ENCODE assay signal across 24 cellular contexts in the genomic region with DNA sequence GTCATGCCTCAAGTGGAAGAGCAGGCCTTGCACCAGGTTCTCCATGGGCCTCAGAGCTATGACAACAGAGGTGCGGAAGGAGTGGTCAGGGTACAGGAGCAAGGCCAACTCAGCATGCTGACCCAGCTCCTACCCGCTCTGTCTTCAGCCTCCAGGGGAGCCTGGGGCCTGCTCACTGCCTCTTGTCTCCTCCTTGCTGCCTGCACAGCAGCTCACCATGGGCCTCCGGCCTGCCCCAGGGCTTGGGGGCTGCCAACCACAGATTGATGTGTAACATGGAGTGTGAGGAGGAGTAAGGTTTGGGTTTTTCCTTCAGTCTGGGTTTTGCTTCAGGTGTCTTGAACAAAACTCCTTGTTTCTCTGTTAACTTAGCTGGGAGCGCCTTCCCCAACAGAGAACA.
DNase-seq lines count a peak whose midpoint lies in the region; ATAC-seq and TF ChIP-seq lines count a peak whose summit lies in the region.
"Had no signal": no experiment of that assay in that cellular context is flagged by ENCODE, and none has a peak within 500 bp of the region (broad histone marks: within the 10 kb centered on the region; RNA-seq: fewer than 3 reads in every experiment).

No MANE protein-coding gene starts in this region.

- 0 out of 2 replicates have a peak, but pooled peaks cover 3% of the 10 kb centered on the region for H4K20me1 ChIP-seq in GM23338 (replicated peaks; ENCODE audit: insufficient read depth)

- CTCF ChIA-PET in activated CD4-positive, alpha-beta memory T cell treated with anti-CD3 and anti-CD28 coated beads, Interleukin-2, amount 10 ng/mL, durations not matched to agents 7 days and 5 days (lab: Charles Lee): interaction anchor here (1.0 to 1.2 kb wide), 2 partner anchors 137 to 169 kb away, joined by 3 to 5 read pairs; partner anchors contain the start of gene COPS3
- CTCF ChIA-PET in activated CD4-positive, alpha-beta memory T cell treated with anti-CD3 and anti-CD28 coated beads for 36 hours (lab: Charles Lee): interaction anchor here (0.7 to 1.5 kb wide), 5 partner anchors 12 to 47 kb away, joined by 3 to 4 read pairs (median 3); no protein-coding TSS in a partner anchor

- no peak for DNase-seq in activated CD4-positive, alpha-beta memory T cell treated with anti-CD3 and anti-CD28 coated beads, Interleukin-2, amount 10 ng/mL, durations not matched to agents 7 days and 5 days
- DNase-seq in activated CD4-positive, alpha-beta memory T cell treated with anti-CD3 and anti-CD28 coated beads for 36 hours: no peak
- DNase-seq in right cardiac atrium (peak in 2 of 3 donors; percentile 30 to 40), Right ventricle myocardium superior (no peak), neural crest cell (ENCODE audit: low read depth, low spot score) (no peak), GM23338 (ENCODE audit: low spot score) (no peak), T1000 (lab: John Stamatoyannopoulos, UW) (no peak)
- DNase-seq in activated naive CD4-positive, alpha-beta T cell treated with anti-CD3 and anti-CD28 coated beads, Interleukin-2, amount 50 U/mL, for 16 hours: no peak
- DNase-seq: ACHN; AML-193; BE2C; Caco-2; CD4-positive, CD25-positive, alpha-beta regulatory T cell; CD8-positive, alpha-beta T cell; DMS153; DND-41; GDM1; GOT3; HFFc6 had no signal

- H3K27ac Mint-ChIP-seq in activated CD4-positive, alpha-beta memory T cell treated with anti-CD3 and anti-CD28 coated beads, Interleukin-2, amount 10 ng/mL, durations not matched to agents 7 days and 5 days: peak overlapping the region; percentile 31
- no peak overlapping the region for H3K27ac Mint-ChIP-seq in activated CD4-positive, alpha-beta memory T cell treated with anti-CD3 and anti-CD28 coated beads for 36 hours
- H3K27ac Mint-ChIP-seq in neural crest cell (ENCODE audit: unreplicated experiment) (peak overlapping the region; percentile 57), GM23338 (no peak overlapping the region)
- H3K27ac Mint-ChIP-seq: CD4-positive, CD25-positive, alpha-beta regulatory T cell; CD8-positive, alpha-beta T cell; HFFc6 had no signal

- H3K27me3 ChIP-seq in right cardiac atrium (ENCODE audit: control insufficient read depth, insufficient read depth) (no peaks in the 10 kb centered on the region), GM23338 (ENCODE audit: insufficient read depth) (no peaks in the 10 kb centered on the region)
- H3K27me3 ChIP-seq: BE2C had no signal

- H3K9me2 ChIP-seq in GM23338 (ENCODE audit: insufficient read depth): no peaks in the 10 kb centered on the region

- H3K4me2 ChIP-seq in GM23338: no peak overlapping the region
- H3K4me2 ChIP-seq: A549 had no signal

- H3K4me3 ChIP-seq in right cardiac atrium (ENCODE audit: low read length): no peak overlapping the region
- H3K4me3 ChIP-seq in GM23338: no peak overlapping the region
- H3K4me3 ChIP-seq: A549, GM12878, HAP-1 had no signal

- no peaks in the 10 kb centered on the region for H3K27me3 Mint-ChIP-seq in activated CD4-positive, alpha-beta memory T cell treated with anti-CD3 and anti-CD28 coated beads, Interleukin-2, amount 10 ng/mL, durations not matched to agents 7 days and 5 days
- H3K27me3 Mint-ChIP-seq in activated CD4-positive, alpha-beta memory T cell treated with anti-CD3 and anti-CD28 coated beads for 36 hours: no peaks in the 10 kb centered on the region
- no peaks in the 10 kb centered on the region for H3K27me3 Mint-ChIP-seq in neural crest cell (ENCODE audit: low read depth)
- peaks cover 12% of the 10 kb centered on the region for H3K27me3 Mint-ChIP-seq in GM23338 (ENCODE audit: insufficient read depth, low read depth, poor library complexity)
- H3K27me3 Mint-ChIP-seq: CD4-positive, CD25-positive, alpha-beta regulatory T cell had no signal

- H3K4me3 Mint-ChIP-seq in activated CD4-positive, alpha-beta memory T cell treated with anti-CD3 and anti-CD28 coated beads, Interleukin-2, amount 10 ng/mL, durations not matched to agents 7 days and 5 days: no peak overlapping the region
- H3K4me3 Mint-ChIP-seq in activated CD4-positive, alpha-beta memory T cell treated with anti-CD3 and anti-CD28 coated beads for 36 hours: no peak overlapping the region
- no peak overlapping the region for H3K4me3 Mint-ChIP-seq in neural crest cell
- H3K4me3 Mint-ChIP-seq in GM23338: no peak overlapping the region
- H3K4me3 Mint-ChIP-seq: CD4-positive, CD25-positive, alpha-beta regulatory T cell; CD8-positive, alpha-beta T cell; HFFc6 had no signal

- POLR2A ChIA-PET in activated CD4-positive, alpha-beta memory T cell treated with anti-CD3 and anti-CD28 coated beads, Interleukin-2, amount 10 ng/mL, durations not matched to agents 7 days and 5 days (lab: Charles Lee): interaction anchor here (1.0 kb wide), 1 partner anchor 32 kb away, joined by 3 read pairs; no protein-coding TSS in a partner anchor
- POLR2A ChIA-PET in activated CD4-positive, alpha-beta memory T cell treated with anti-CD3 and anti-CD28 coated beads for 36 hours (lab: Charles Lee): no interaction called here

- H3K4me1 Mint-ChIP-seq in activated CD4-positive, alpha-beta memory T cell treated with anti-CD3 and anti-CD28 coated beads, Interleukin-2, amount 10 ng/mL, durations not matched to agents 7 days and 5 days: peaks cover 7% of the 10 kb centered on the region
- peaks cover 14% of the 10 kb centered on the region for H3K4me1 Mint-ChIP-seq in activated CD4-positive, alpha-beta memory T cell treated with anti-CD3 and anti-CD28 coated beads for 36 hours (ENCODE audit: low read depth)
- H3K4me1 Mint-ChIP-seq in neural crest cell: peaks cover 22% of the 10 kb centered on the region
- peaks cover 26% of the 10 kb centered on the region for H3K4me1 Mint-ChIP-seq in GM23338

- intact Hi-C loops in activated CD4-positive, alpha-beta memory T cell treated with anti-CD3 and anti-CD28 coated beads for 36 hours (cut with micrococcal nuclease): no loop called here
- intact Hi-C loops in right cardiac atrium (cut with DNase I) (no loop called here), Right ventricle myocardium superior (cut with DNase I) (loop anchor here (10.0 kb wide), 1 partner anchor 171 kb away; no protein-coding TSS in a partner anchor)

- no peaks in the 10 kb centered on the region for H3F3A ChIP-seq in GM23338 (replicated peaks; ENCODE audit: low read depth)

- H3K27ac ChIP-seq in right cardiac atrium (ENCODE audit: low read length) (no peak overlapping the region), GM23338 (ENCODE audit: low read depth) (no peak overlapping the region)
- H3K27ac ChIP-seq: 22Rv1, A549, C4-2B had no signal

- no peaks in the 10 kb centered on the region for H3K79me2 ChIP-seq in GM23338 (replicated peaks; ENCODE audit: insufficient read depth)

- H2AFZ ChIP-seq in GM23338: no peak overlapping the region

- no peak for ATAC-seq in right cardiac atrium
- no peak for ATAC-seq in Right ventricle myocardium superior (ENCODE audit: poor library complexity)
- no peak for ATAC-seq in GM23338
- ATAC-seq: A549; CD8-positive, alpha-beta T cell; GM12878 had no signal

- H3K36me3 Mint-ChIP-seq in activated CD4-positive, alpha-beta memory T cell treated with anti-CD3 and anti-CD28 coated beads, Interleukin-2, amount 10 ng/mL, durations not matched to agents 7 days and 5 days (ENCODE audit: low read depth): peaks cover 40% of the 10 kb centered on the region
- peaks cover 18% of the 10 kb centered on the region for H3K36me3 Mint-ChIP-seq in activated CD4-positive, alpha-beta memory T cell treated with anti-CD3 and anti-CD28 coated beads for 36 hours
- H3K36me3 Mint-ChIP-seq in neural crest cell (ENCODE audit: low read depth) (peaks cover 7% of the 10 kb centered on the region), GM23338 (ENCODE audit: low read depth) (peaks cover 24% of the 10 kb centered on the region)

- TF ChIP-seq CTCF in neural crest cell (conservative IDR thresholded peaks at IDR 0.05) (no peak), GM23338 (conservative IDR thresholded peaks at IDR 0.05; ENCODE audit: low read depth in 2 of 2) (no peak)

- H3K9me3 Mint-ChIP-seq in activated CD4-positive, alpha-beta memory T cell treated with anti-CD3 and anti-CD28 coated beads, Interleukin-2, amount 10 ng/mL, durations not matched to agents 7 days and 5 days: no peaks in the 10 kb centered on the region
- H3K9me3 Mint-ChIP-seq in activated CD4-positive, alpha-beta memory T cell treated with anti-CD3 and anti-CD28 coated beads for 36 hours: no peaks in the 10 kb centered on the region
- no peaks in the 10 kb centered on the region for H3K9me3 Mint-ChIP-seq in neural crest cell
- no peaks in the 10 kb centered on the region; the same call in 2 of the 3 replicates for H3K9me3 Mint-ChIP-seq in GM23338
- H3K9me3 Mint-ChIP-seq: CD4-positive, CD25-positive, alpha-beta regulatory T cell; CD8-positive, alpha-beta T cell; HFFc6 had no signal

- no peaks in the 10 kb centered on the region for H3K9me3 ChIP-seq in right cardiac atrium (ENCODE audit: control insufficient read depth, low read length)
- H3K9me3 ChIP-seq: A549, BE2C, Caco-2, HAP-1 had no signal

- H3K36me3 ChIP-seq in GM23338 (ENCODE audit: insufficient read depth): no peaks in the 10 kb centered on the region; the same call in 1 of the 2 replicates

- H3K4me1 ChIP-seq in right cardiac atrium (ENCODE audit: control insufficient read depth, insufficient read depth, low read length) (no peaks in the 10 kb centered on the region), GM23338 (ENCODE audit: insufficient read depth) (0 out of 2 replicates have a peak, but pooled peaks cover 5% of the 10 kb centered on the region)
- H3K4me1 ChIP-seq: BE2C, Caco-2, HAP-1 had no signal

- 96% methylated on average over 4 of the region's 4 CpGs for WGBS in right cardiac atrium

TF ChIP-seq in GM23338, 12 proteins besides CTCF, POLR2A, EP300 and RAD21 (continues in another document):
- TF ChIP-seq ZNF331 (CRISPR knock-in tag; IDR thresholded peaks at IDR 0.05; ENCODE audit: low read depth) (no peak), JUNB (IDR thresholded peaks at IDR 0.05; ENCODE audit: unreplicated experiment) (no peak), EZH2phosphoT487 (IDR thresholded peaks at IDR 0.05; ENCODE audit: unreplicated experiment) (no peak)

Comparison
In these comparisons a context has a peak if more than half of its experiments do, and no peak if none do; other contexts are left out.
1. DNase-seq: peak in right cardiac atrium (2 of 3); none in activated CD4-positive, alpha-beta memory T cell treated with anti-CD3 and anti-CD28 coated beads, Interleukin-2, amount 10 ng/mL, durations not matched to agents 7 days and 5 days (single experiment), activated CD4-positive, alpha-beta memory T cell treated with anti-CD3 and anti-CD28 coated beads for 36 hours (single experiment), Right ventricle myocardium superior (single experiment), neural crest cell (single experiment), GM23338 (single experiment), activated naive CD4-positive, alpha-beta T cell treated with anti-CD3 and anti-CD28 coated beads, Interleukin-2, amount 50 U/mL, for 16 hours (single experiment) and T1000 (single experiment).
2. H3K27ac Mint-ChIP-seq: peak in activated CD4-positive, alpha-beta memory T cell treated with anti-CD3 and anti-CD28 coated beads, Interleukin-2, amount 10 ng/mL, durations not matched to agents 7 days and 5 days (single experiment) and neural crest cell (single experiment); none in activated CD4-positive, alpha-beta memory T cell treated with anti-CD3 and anti-CD28 coated beads for 36 hours (single experiment) and GM23338 (single experiment).